Comparison of ENCODE assay signal across 1 cellular context in the genomic region with DNA sequence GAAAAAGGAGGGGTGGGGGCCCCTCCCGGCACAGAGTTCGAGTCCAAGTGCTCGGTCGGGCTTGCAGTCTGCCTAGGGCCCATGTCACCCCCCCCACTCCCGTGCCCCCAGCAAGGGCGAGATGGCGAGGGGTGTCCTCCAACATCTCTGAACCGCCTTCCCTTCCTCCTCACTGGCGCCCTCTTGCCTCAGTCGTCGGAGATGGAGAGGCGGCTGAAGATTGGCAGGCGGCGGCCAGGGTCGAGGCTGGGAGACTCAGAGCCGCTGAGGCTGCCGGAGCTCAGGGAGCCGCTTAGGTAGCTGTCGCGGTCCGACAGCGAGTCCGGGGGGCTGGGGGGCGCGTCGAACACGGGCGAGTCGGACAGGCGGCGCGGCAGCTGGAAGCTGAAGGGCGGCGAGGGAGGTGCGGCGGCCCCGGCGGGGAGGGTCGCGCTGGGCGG.
TF ChIP-seq lines count a peak whose summit lies in the region.

No MANE protein-coding gene starts in this region.

TF ChIP-seq in HEK293, 187 proteins besides CTCF, POLR2A, EP300 and RAD21 (continued from another document):
- TF ChIP-seq, protein P1, sequence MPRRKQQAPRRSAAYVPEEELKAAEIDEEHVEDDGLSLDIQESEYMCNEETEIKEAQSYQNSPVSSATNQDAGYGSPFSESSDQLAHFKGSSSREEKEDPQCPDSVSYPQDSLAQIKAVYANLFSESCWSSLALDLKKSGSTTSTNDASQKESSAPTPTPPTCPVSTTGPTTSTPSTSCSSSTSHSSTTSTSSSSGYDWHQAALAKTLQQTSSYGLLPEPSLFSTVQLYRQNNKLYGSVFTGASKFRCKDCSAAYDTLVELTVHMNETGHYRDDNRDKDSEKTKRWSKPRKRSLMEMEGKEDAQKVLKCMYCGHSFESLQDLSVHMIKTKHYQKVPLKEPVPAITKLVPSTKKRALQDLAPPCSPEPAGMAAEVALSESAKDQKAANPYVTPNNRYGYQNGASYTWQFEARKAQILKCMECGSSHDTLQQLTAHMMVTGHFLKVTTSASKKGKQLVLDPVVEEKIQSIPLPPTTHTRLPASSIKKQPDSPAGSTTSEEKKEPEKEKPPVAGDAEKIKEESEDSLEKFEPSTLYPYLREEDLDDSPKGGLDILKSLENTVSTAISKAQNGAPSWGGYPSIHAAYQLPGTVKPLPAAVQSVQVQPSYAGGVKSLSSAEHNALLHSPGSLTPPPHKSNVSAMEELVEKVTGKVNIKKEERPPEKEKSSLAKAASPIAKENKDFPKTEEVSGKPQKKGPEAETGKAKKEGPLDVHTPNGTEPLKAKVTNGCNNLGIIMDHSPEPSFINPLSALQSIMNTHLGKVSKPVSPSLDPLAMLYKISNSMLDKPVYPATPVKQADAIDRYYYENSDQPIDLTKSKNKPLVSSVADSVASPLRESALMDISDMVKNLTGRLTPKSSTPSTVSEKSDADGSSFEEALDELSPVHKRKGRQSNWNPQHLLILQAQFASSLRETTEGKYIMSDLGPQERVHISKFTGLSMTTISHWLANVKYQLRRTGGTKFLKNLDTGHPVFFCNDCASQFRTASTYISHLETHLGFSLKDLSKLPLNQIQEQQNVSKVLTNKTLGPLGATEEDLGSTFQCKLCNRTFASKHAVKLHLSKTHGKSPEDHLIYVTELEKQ (tag by site-specific recombination; IDR thresholded peaks at IDR 0.05; ENCODE audit: borderline replicate concordance), result no peak
- no peak for TF ChIP-seq ZNF114 (tag by site-specific recombination; IDR thresholded peaks at IDR 0.05)
- TF ChIP-seq, protein P2, sequence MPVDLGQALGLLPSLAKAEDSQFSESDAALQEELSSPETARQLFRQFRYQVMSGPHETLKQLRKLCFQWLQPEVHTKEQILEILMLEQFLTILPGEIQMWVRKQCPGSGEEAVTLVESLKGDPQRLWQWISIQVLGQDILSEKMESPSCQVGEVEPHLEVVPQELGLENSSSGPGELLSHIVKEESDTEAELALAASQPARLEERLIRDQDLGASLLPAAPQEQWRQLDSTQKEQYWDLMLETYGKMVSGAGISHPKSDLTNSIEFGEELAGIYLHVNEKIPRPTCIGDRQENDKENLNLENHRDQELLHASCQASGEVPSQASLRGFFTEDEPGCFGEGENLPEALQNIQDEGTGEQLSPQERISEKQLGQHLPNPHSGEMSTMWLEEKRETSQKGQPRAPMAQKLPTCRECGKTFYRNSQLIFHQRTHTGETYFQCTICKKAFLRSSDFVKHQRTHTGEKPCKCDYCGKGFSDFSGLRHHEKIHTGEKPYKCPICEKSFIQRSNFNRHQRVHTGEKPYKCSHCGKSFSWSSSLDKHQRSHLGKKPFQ (tag by site-specific recombination; IDR thresholded peaks at IDR 0.05), result no peak
- TF ChIP-seq ZNF19 (tag by site-specific recombination; IDR thresholded peaks at IDR 0.05; ENCODE audit: low read depth), result no peak
- TF ChIP-seq, protein P3, sequence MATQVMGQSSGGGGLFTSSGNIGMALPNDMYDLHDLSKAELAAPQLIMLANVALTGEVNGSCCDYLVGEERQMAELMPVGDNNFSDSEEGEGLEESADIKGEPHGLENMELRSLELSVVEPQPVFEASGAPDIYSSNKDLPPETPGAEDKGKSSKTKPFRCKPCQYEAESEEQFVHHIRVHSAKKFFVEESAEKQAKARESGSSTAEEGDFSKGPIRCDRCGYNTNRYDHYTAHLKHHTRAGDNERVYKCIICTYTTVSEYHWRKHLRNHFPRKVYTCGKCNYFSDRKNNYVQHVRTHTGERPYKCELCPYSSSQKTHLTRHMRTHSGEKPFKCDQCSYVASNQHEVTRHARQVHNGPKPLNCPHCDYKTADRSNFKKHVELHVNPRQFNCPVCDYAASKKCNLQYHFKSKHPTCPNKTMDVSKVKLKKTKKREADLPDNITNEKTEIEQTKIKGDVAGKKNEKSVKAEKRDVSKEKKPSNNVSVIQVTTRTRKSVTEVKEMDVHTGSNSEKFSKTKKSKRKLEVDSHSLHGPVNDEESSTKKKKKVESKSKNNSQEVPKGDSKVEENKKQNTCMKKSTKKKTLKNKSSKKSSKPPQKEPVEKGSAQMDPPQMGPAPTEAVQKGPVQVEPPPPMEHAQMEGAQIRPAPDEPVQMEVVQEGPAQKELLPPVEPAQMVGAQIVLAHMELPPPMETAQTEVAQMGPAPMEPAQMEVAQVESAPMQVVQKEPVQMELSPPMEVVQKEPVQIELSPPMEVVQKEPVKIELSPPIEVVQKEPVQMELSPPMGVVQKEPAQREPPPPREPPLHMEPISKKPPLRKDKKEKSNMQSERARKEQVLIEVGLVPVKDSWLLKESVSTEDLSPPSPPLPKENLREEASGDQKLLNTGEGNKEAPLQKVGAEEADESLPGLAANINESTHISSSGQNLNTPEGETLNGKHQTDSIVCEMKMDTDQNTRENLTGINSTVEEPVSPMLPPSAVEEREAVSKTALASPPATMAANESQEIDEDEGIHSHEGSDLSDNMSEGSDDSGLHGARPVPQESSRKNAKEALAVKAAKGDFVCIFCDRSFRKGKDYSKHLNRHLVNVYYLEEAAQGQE (tag by site-specific recombination; IDR thresholded peaks at IDR 0.05), result no peak
- TF ChIP-seq ZBTB17 (tag by site-specific recombination; IDR thresholded peaks at IDR 0.05), result peak; percentile 67
- TF ChIP-seq ZNF292 (tag by site-specific recombination; IDR thresholded peaks at IDR 0.05; ENCODE audit: borderline replicate concordance, low read depth), result no peak
- TF ChIP-seq, protein P4, sequence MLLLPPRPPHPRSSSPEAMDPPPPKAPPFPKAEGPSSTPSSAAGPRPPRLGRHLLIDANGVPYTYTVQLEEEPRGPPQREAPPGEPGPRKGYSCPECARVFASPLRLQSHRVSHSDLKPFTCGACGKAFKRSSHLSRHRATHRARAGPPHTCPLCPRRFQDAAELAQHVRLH (tag by site-specific recombination; IDR thresholded peaks at IDR 0.05), result no peak
- TF ChIP-seq ZFP69B (tag by site-specific recombination; IDR thresholded peaks at IDR 0.05), result no peak
- peak; percentile 80 for TF ChIP-seq ZBTB8A (tag by site-specific recombination; IDR thresholded peaks at IDR 0.05)
- TF ChIP-seq, protein P5, sequence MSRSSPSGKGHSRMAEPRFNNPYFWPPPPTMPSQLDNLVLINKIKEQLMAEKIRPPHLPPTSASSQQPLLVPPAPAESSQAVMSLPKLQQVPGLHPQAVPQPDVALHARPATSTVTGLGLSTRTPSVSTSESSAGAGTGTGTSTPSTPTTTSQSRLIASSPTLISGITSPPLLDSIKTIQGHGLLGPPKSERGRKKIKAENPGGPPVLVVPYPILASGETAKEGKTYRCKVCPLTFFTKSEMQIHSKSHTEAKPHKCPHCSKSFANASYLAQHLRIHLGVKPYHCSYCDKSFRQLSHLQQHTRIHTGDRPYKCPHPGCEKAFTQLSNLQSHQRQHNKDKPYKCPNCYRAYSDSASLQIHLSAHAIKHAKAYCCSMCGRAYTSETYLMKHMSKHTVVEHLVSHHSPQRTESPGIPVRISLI (tag by site-specific recombination; IDR thresholded peaks at IDR 0.05), result no peak
- TF ChIP-seq ZNF521 (tag by site-specific recombination; IDR thresholded peaks at IDR 0.05), result no peak
- TF ChIP-seq, protein P6, sequence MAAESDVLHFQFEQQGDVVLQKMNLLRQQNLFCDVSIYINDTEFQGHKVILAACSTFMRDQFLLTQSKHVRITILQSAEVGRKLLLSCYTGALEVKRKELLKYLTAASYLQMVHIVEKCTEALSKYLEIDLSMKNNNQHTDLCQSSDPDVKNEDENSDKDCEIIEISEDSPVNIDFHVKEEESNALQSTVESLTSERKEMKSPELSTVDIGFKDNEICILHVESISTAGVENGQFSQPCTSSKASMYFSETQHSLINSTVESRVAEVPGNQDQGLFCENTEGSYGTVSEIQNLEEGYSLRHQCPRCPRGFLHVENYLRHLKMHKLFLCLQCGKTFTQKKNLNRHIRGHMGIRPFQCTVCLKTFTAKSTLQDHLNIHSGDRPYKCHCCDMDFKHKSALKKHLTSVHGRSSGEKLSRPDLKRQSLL (tag by site-specific recombination; IDR thresholded peaks at IDR 0.05), result peak; percentile 86
- TF ChIP-seq YY1 (tag by site-specific recombination; IDR thresholded peaks at IDR 0.05), result no peak
- TF ChIP-seq, protein P7, sequence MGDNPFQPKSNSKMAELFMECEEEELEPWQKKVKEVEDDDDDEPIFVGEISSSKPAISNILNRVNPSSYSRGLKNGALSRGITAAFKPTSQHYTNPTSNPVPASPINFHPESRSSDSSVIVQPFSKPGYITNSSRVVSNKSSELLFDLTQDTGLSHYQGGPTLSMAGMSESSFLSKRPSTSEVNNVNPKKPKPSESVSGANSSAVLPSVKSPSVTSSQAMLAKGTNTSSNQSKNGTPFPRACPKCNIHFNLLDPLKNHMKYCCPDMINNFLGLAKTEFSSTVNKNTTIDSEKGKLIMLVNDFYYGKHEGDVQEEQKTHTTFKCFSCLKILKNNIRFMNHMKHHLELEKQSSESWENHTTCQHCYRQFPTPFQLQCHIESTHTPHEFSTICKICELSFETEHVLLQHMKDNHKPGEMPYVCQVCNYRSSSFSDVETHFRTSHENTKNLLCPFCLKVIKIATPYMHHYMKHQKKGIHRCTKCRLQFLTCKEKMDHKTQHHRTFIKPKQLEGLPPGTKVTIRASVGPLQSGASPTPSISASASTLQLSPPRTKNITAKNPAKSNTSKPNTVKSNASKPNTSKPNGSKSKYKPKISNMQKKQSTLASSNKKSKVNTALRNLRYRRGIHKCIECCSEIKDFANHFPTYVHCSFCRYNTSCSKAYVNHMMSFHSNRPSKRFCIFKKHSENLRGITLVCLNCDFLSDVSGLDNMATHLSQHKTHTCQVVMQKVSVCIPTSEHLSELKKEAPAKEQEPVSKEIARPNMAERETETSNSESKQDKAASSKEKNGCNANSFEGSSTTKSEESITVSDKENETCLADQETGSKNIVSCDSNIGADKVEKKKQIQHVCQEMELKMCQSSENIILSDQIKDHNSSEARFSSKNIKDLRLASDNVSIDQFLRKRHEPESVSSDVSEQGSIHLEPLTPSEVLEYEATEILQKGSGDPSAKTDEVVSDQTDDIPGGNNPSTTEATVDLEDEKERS (tag by site-specific recombination; IDR thresholded peaks at IDR 0.05), result no peak
- peak; percentile 83 for TF ChIP-seq GLIS2 (tag by site-specific recombination; IDR thresholded peaks at IDR 0.05)
- TF ChIP-seq ZNF701 (tag by site-specific recombination; IDR thresholded peaks at IDR 0.05), result no peak
- no peak for TF ChIP-seq SALL2 (tag by site-specific recombination; IDR thresholded peaks at IDR 0.05; ENCODE audit: borderline replicate concordance)
- peak; percentile 67 for TF ChIP-seq KLF8 (tag by site-specific recombination; IDR thresholded peaks at IDR 0.05)
- TF ChIP-seq YY2 (tag by site-specific recombination; IDR thresholded peaks at IDR 0.05), result no peak
- no peak for TF ChIP-seq KLF9 (tag by site-specific recombination; IDR thresholded peaks at IDR 0.05; ENCODE audit: low read depth)
- TF ChIP-seq, protein P8, sequence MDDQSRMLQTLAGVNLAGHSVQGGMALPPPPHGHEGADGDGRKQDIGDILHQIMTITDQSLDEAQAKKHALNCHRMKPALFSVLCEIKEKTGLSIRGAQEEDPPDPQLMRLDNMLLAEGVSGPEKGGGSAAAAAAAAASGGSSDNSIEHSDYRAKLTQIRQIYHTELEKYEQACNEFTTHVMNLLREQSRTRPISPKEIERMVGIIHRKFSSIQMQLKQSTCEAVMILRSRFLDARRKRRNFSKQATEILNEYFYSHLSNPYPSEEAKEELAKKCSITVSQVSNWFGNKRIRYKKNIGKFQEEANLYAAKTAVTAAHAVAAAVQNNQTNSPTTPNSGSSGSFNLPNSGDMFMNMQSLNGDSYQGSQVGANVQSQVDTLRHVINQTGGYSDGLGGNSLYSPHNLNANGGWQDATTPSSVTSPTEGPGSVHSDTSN (CRISPR knock-in tag; IDR thresholded peaks at IDR 0.05), result no peak
- TF ChIP-seq ZNF621 (tag by site-specific recombination; IDR thresholded peaks at IDR 0.05), result no peak
- TF ChIP-seq GLIS1 (tag by site-specific recombination; IDR thresholded peaks at IDR 0.05), result peak; percentile 61; the same call in 1 of the 2 replicates
- TF ChIP-seq ZNF223 (tag by site-specific recombination; IDR thresholded peaks at IDR 0.05), result no peak
- TF ChIP-seq SP7 (tag by site-specific recombination; IDR thresholded peaks at IDR 0.05), result 0 out of 2 replicates have a peak, but pooled peaks have one; percentile 11
- no peak for TF ChIP-seq KLF1 (tag by site-specific recombination; IDR thresholded peaks at IDR 0.05)
- TF ChIP-seq, protein P9, sequence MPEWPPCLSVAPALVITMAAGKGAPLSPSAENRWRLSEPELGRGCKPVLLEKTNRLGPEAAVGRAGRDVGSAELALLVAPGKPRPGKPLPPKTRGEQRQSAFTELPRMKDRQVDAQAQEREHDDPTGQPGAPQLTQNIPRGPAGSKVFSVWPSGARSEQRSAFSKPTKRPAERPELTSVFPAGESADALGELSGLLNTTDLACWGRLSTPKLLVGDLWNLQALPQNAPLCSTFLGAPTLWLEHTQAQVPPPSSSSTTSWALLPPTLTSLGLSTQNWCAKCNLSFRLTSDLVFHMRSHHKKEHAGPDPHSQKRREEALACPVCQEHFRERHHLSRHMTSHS (tag by site-specific recombination; IDR thresholded peaks at IDR 0.05), result no peak
- TF ChIP-seq ZNF184 (tag by site-specific recombination; IDR thresholded peaks at IDR 0.05), result no peak
- no peak for TF ChIP-seq ZNF112 (tag by site-specific recombination; IDR thresholded peaks at IDR 0.05)
- TF ChIP-seq ZNF302 (tag by site-specific recombination; IDR thresholded peaks at IDR 0.05; ENCODE audit: low read depth), result no peak
- no peak for TF ChIP-seq ZNF266 (tag by site-specific recombination; IDR thresholded peaks at IDR 0.05; ENCODE audit: low read depth)
- no peak for TF ChIP-seq ZSCAN23 (tag by site-specific recombination; IDR thresholded peaks at IDR 0.05)
- TF ChIP-seq ZNF221 (tag by site-specific recombination; IDR thresholded peaks at IDR 0.05; ENCODE audit: borderline replicate concordance), result no peak
- no peak for TF ChIP-seq ZNF239 (tag by site-specific recombination; IDR thresholded peaks at IDR 0.05)
TF ChIP-seq in HEK293: peak in this region for 11.
